Comparison of ENCODE assay signal across 31 cellular contexts in genomic region chr11:68852628-68853027, GRCh38.
"Had no signal": no experiment of that assay in that cellular context is flagged by ENCODE, and none has a peak within 500 bp of the region (broad histone marks: within the 10 kb centered on the region; RNA-seq: fewer than 3 reads in every experiment).

No MANE protein-coding gene starts in this region.

- H3K4me3 Mint-ChIP-seq: activated CD4-positive, alpha-beta memory T cell treated with anti-CD3 and anti-CD28 coated beads, Interleukin-2, amount 10 ng/mL, durations not matched to agents 7 days and 5 days; activated CD4-positive, alpha-beta T cell treated with anti-CD3 and anti-CD28 coated beads, Interleukin-2, amount 10 ng/mL, durations not matched to agents 7 days and 5 days; activated CD8-positive, alpha-beta memory T cell treated with anti-CD3 and anti-CD28 coated beads, Interleukin-2, amount 10 ng/mL, durations not matched to agents 7 days and 5 days; activated naive CD4-positive, alpha-beta T cell treated with anti-CD3 and anti-CD28 coated beads, Interleukin-2, amount 10 ng/mL, durations not matched to agents 7 days and 5 days; activated naive CD8-positive, alpha-beta T cell treated with anti-CD3 and anti-CD28 coated beads, Interleukin-2, amount 10 ng/mL, durations not matched to agents 7 days and 5 days; activated T-cell treated with anti-CD3 and anti-CD28 coated beads, Interleukin-2, amount 50 U/mL, for 72 hours; central memory CD8-positive, alpha-beta T cell; dendritic cell treated with granulocyte-macrophage colony-stimulating factor and Interleukin-4, amounts not matched to agents 40 ng/mL and 50 ng/mL, for 4 days; endodermal cell; WTC11 had no signal

- H3K27ac Mint-ChIP-seq: activated CD4-positive, alpha-beta memory T cell treated with anti-CD3 and anti-CD28 coated beads, Interleukin-2, amount 10 ng/mL, durations not matched to agents 7 days and 5 days; activated CD4-positive, alpha-beta T cell treated with anti-CD3 and anti-CD28 coated beads, Interleukin-2, amount 10 ng/mL, durations not matched to agents 7 days and 5 days; activated CD8-positive, alpha-beta memory T cell treated with anti-CD3 and anti-CD28 coated beads, Interleukin-2, amount 10 ng/mL, durations not matched to agents 7 days and 5 days; activated naive CD4-positive, alpha-beta T cell treated with anti-CD3 and anti-CD28 coated beads, Interleukin-2, amount 10 ng/mL, durations not matched to agents 7 days and 5 days; activated naive CD4-positive, alpha-beta T cell treated with anti-CD3 and anti-CD28 coated beads, Interleukin-2, amount 50 U/mL, for 72 hours; activated naive CD8-positive, alpha-beta T cell treated with anti-CD3 and anti-CD28 coated beads, Interleukin-2, amount 10 ng/mL, durations not matched to agents 7 days and 5 days; activated T-cell treated with anti-CD3 and anti-CD28 coated beads, Interleukin-2, amount 50 U/mL, for 72 hours; dendritic cell treated with granulocyte-macrophage colony-stimulating factor and Interleukin-4, amounts not matched to agents 40 ng/mL and 50 ng/mL, for 4 days; endodermal cell; WTC11 had no signal

- H3K27me3 ChIP-seq: ascending aorta had no signal

- H3K9me3 ChIP-seq: ascending aorta, gastrocnemius medialis had no signal

- ATAC-seq: activated CD8-positive, alpha-beta memory T cell treated with anti-CD3 and anti-CD28 coated beads, Interleukin-2, amount 10 ng/mL, durations not matched to agents 7 days and 5 days; activated naive CD4-positive, alpha-beta T cell treated with anti-CD3 and anti-CD28 coated beads, Interleukin-2, amount 50 U/mL, for 72 hours; activated T-cell treated with anti-CD3 and anti-CD28 coated beads, Interleukin-2, amount 50 U/mL, for 72 hours; esophagus mucosa; foreskin keratinocyte; gastrocnemius medialis; WTC11 had no signal

- H3K4me1 ChIP-seq: foreskin keratinocyte had no signal

- FAIRE-seq: bronchial epithelial cell, TTC549 had no signal

- H3K9me3 Mint-ChIP-seq: activated CD4-positive, alpha-beta memory T cell treated with anti-CD3 and anti-CD28 coated beads, Interleukin-2, amount 10 ng/mL, durations not matched to agents 7 days and 5 days; activated CD4-positive, alpha-beta T cell treated with anti-CD3 and anti-CD28 coated beads, Interleukin-2, amount 10 ng/mL, durations not matched to agents 7 days and 5 days; activated naive CD4-positive, alpha-beta T cell treated with anti-CD3 and anti-CD28 coated beads, Interleukin-2, amount 10 ng/mL, durations not matched to agents 7 days and 5 days; activated naive CD4-positive, alpha-beta T cell treated with anti-CD3 and anti-CD28 coated beads, Interleukin-2, amount 50 U/mL, for 72 hours; activated naive CD8-positive, alpha-beta T cell treated with anti-CD3 and anti-CD28 coated beads, Interleukin-2, amount 10 ng/mL, durations not matched to agents 7 days and 5 days; activated T-cell treated with anti-CD3 and anti-CD28 coated beads, Interleukin-2, amount 50 U/mL, for 72 hours; central memory CD8-positive, alpha-beta T cell; dendritic cell treated with granulocyte-macrophage colony-stimulating factor and Interleukin-4, amounts not matched to agents 40 ng/mL and 50 ng/mL, for 4 days; endodermal cell; WTC11 had no signal

- H3K36me3 ChIP-seq: ascending aorta, brain microvascular endothelial cell, gastrocnemius medialis had no signal

- H3K36me3 Mint-ChIP-seq: activated CD8-positive, alpha-beta memory T cell treated with anti-CD3 and anti-CD28 coated beads, Interleukin-2, amount 10 ng/mL, durations not matched to agents 7 days and 5 days; activated naive CD4-positive, alpha-beta T cell treated with anti-CD3 and anti-CD28 coated beads, Interleukin-2, amount 10 ng/mL, durations not matched to agents 7 days and 5 days; activated naive CD4-positive, alpha-beta T cell treated with anti-CD3 and anti-CD28 coated beads, Interleukin-2, amount 50 U/mL, for 72 hours; activated naive CD8-positive, alpha-beta T cell treated with anti-CD3 and anti-CD28 coated beads, Interleukin-2, amount 10 ng/mL, durations not matched to agents 7 days and 5 days; WTC11 had no signal

- H3K27ac ChIP-seq: ascending aorta, brain microvascular endothelial cell, coronary artery, dorsolateral prefrontal cortex, foreskin keratinocyte, gastrocnemius medialis, VCaP had no signal

- H3K4me3 ChIP-seq: ascending aorta, coronary artery, dorsolateral prefrontal cortex, gastrocnemius medialis had no signal

- DNase-seq: activated CD4-positive, alpha-beta memory T cell treated with anti-CD3 and anti-CD28 coated beads, Interleukin-2, amount 10 ng/mL, durations not matched to agents 7 days and 5 days; activated CD4-positive, alpha-beta T cell treated with anti-CD3 and anti-CD28 coated beads for 1 hour; activated CD4-positive, alpha-beta T cell treated with anti-CD3 and anti-CD28 coated beads for 4 hours; activated CD4-positive, alpha-beta T cell treated with anti-CD3 and anti-CD28 coated beads, Interleukin-2, amount 10 ng/mL, durations not matched to agents 7 days and 5 days; activated CD4-positive, alpha-beta T cell treated with anti-CD3 and anti-CD28 coated beads, Interleukin-2, amount 50 U/mL, for 4 hours; activated CD8-positive, alpha-beta memory T cell treated with anti-CD3 and anti-CD28 coated beads, Interleukin-2, amount 10 ng/mL, durations not matched to agents 7 days and 5 days; activated CD8-positive, alpha-beta memory T cell treated with anti-CD3 and anti-CD28 coated beads, Interleukin-2, amount 50 U/mL, for 4 hours; activated gamma-delta T cell; activated naive CD4-positive, alpha-beta T cell; activated naive CD4-positive, alpha-beta T cell treated with anti-CD3 and anti-CD28 coated beads, Interleukin-2, amount 10 ng/mL, durations not matched to agents 7 days and 5 days; activated naive CD8-positive, alpha-beta T cell treated with anti-CD3 and anti-CD28 coated beads, Interleukin-2, amount 10 ng/mL, durations not matched to agents 7 days and 5 days; activated T-cell treated with anti-CD3 and anti-CD28 coated beads, Interleukin-2, amount 50 U/mL, for 1 hour; activated T-cell treated with anti-CD3 and anti-CD28 coated beads, Interleukin-2, amount 50 U/mL, for 72 hours; brain microvascular endothelial cell; dorsolateral prefrontal cortex; effector memory CD4-positive, alpha-beta T cell; endodermal cell; foreskin keratinocyte; gastrocnemius medialis; glutamatergic neuron; T-helper 2 cell had no signal

- H3K4me1 Mint-ChIP-seq: central memory CD8-positive, alpha-beta T cell; endodermal cell had no signal
